Comparison of ENCODE assay signal across 20 cellular contexts in the genomic region with DNA sequence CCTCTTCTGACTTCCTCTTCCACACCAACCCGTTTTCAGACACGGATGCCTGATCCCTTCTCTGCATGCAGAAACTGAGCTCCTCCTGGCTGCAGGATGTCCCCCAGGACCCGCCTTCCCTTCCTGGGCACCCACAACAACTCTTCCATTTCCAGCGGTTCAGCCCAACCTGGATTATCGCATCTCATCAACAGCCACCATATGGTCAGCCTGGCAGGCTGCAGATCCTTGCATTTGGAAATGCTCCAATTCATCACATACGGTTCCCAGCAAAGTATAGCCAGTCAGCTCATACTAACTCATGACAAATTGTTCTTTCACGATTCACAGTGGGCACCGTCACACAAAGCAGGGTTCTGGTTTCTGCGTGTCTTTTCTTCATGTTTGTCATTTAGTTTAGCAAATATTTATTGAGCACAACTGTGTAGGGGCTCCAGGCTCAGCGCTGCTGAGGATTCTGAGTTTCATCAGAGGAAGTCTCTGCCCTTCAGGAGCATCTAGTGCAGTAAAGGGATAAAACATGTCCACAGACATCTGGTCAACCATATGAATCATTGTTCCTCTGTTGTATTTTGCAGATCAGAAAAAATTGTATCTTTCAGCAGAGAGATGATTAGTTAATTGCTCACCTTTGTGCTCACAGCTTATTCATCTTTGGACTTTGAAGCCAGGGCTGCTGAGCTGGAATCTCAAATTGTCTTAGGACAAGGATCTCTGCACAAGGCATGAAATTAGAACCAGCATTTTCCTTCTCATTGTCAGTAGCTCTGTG.
DNase-seq lines count a peak whose midpoint lies in the region; ATAC-seq and TF ChIP-seq lines count a peak whose summit lies in the region.
"Had no signal": no experiment of that assay in that cellular context is flagged by ENCODE, and none has a peak within 500 bp of the region (broad histone marks: within the 10 kb centered on the region; RNA-seq: fewer than 3 reads in every experiment).

No MANE protein-coding gene starts in this region.

- no peaks in the 10 kb centered on the region for H3K36me3 ChIP-seq in colonic mucosa
- H3K36me3 ChIP-seq: BLaER1 treated with 17β-estradiol and CSF1 and Interleukin-3, amounts not matched to agents 10 nM and 100 nM; left ventricle myocardium inferior; MG63 had no signal

- no peak for ATAC-seq in activated CD4-positive, CD25-positive, alpha-beta regulatory T cell treated with anti-CD3 and anti-CD28 coated beads, Interleukin-2, amount 50 U/mL, for 24 hours
- no peak for ATAC-seq in HG03280 (IDR thresholded peaks at IDR 0.05; ENCODE audit: unreplicated experiment)
- ATAC-seq: activated T-cell treated with anti-CD3 and anti-CD28 coated beads, Interleukin-2, amount 50 U/mL, for 4 hours; foreskin keratinocyte had no signal

- DNase-seq in HS-5 (ENCODE audit: low read depth) (peak; percentile 62), NCI-H82 (lab: John Stamatoyannopoulos, UW) (peak; percentile 95), cerebellum (ENCODE audit: low spot score) (peak; percentile 12), progenitor cell of endocrine pancreas (ENCODE audit: low spot score, unreplicated experiment) (no peak), colonic mucosa (no peak)
- DNase-seq in activated CD8-positive, alpha-beta memory T cell treated with anti-CD3 and anti-CD28 coated beads, Interleukin-2, amount 50 U/mL, for 4 hours = no peak
- DNase-seq: activated CD4-positive, alpha-beta T cell treated with anti-CD3 and anti-CD28 coated beads, Interleukin-2, amount 50 U/mL, for 48 hours; activated naive CD8-positive, alpha-beta T cell treated with anti-CD3 and anti-CD28 coated beads, Interleukin-2, amount 10 ng/mL, durations not matched to agents 7 days and 5 days; activated T-cell treated with anti-CD3 and anti-CD28 coated beads, Interleukin-2, amount 50 U/mL, for 4 hours; EL; endodermal cell; foreskin keratinocyte; GOT3; left ventricle myocardium inferior; MG63; naive B cell; NCI-H2029 treated with DMSO at 0.1 percent for 48 hours had no signal

- H3K9ac ChIP-seq in colonic mucosa (ENCODE audit: low read depth in 2 of 2, low read length in 2 of 2) = no peak overlapping the region
- H3K9ac ChIP-seq: BLaER1 treated with 17β-estradiol and CSF1 and Interleukin-3, amounts not matched to agents 10 nM and 100 nM had no signal

- H3K4me3 ChIP-seq in colonic mucosa = no peak overlapping the region
- H3K4me3 ChIP-seq: BLaER1 treated with 17β-estradiol and CSF1 and Interleukin-3, amounts not matched to agents 10 nM and 100 nM; left ventricle myocardium inferior; MG63 had no signal

- H3K27ac Mint-ChIP-seq in progenitor cell of endocrine pancreas = peak overlapping the region; percentile 12
- H3K27ac Mint-ChIP-seq: activated naive CD8-positive, alpha-beta T cell treated with anti-CD3 and anti-CD28 coated beads, Interleukin-2, amount 10 ng/mL, durations not matched to agents 7 days and 5 days; endodermal cell; naive B cell had no signal

- H3K9me3 ChIP-seq in colonic mucosa = no peaks in the 10 kb centered on the region
- H3K9me3 ChIP-seq: BLaER1 treated with 17β-estradiol and CSF1 and Interleukin-3, amounts not matched to agents 10 nM and 100 nM; MG63 had no signal

- H3K9me3 Mint-ChIP-seq in progenitor cell of endocrine pancreas (ENCODE audit: low read depth) = no peaks in the 10 kb centered on the region
- H3K9me3 Mint-ChIP-seq: endodermal cell had no signal

- H3K36me3 Mint-ChIP-seq in progenitor cell of endocrine pancreas (ENCODE audit: insufficient read depth) = no peaks in the 10 kb centered on the region
- H3K36me3 Mint-ChIP-seq: activated naive CD8-positive, alpha-beta T cell treated with anti-CD3 and anti-CD28 coated beads, Interleukin-2, amount 10 ng/mL, durations not matched to agents 7 days and 5 days; naive B cell had no signal

- intact Hi-C loops in colonic mucosa (cut with DNase I) = no loop called here

- no peaks in the 10 kb centered on the region for H3K27me3 ChIP-seq in colonic mucosa
- H3K27me3 ChIP-seq: BLaER1 treated with 17β-estradiol and CSF1 and Interleukin-3, amounts not matched to agents 10 nM and 100 nM; foreskin keratinocyte; MG63 had no signal

- no peak for TF ChIP-seq CTCF in progenitor cell of endocrine pancreas (IDR thresholded peaks at IDR 0.05; ENCODE audit: unreplicated experiment)
- no peak for TF ChIP-seq CTCF in colonic mucosa (IDR thresholded peaks at IDR 0.05)

- no peaks in the 10 kb centered on the region for H3K27me3 Mint-ChIP-seq in progenitor cell of endocrine pancreas
- H3K27me3 Mint-ChIP-seq: activated naive CD8-positive, alpha-beta T cell treated with anti-CD3 and anti-CD28 coated beads, Interleukin-2, amount 10 ng/mL, durations not matched to agents 7 days and 5 days; naive B cell had no signal

- H3K4me1 Mint-ChIP-seq in progenitor cell of endocrine pancreas (ENCODE audit: low read depth) = peaks cover 11% of the 10 kb centered on the region
- H3K4me1 Mint-ChIP-seq: activated naive CD8-positive, alpha-beta T cell treated with anti-CD3 and anti-CD28 coated beads, Interleukin-2, amount 10 ng/mL, durations not matched to agents 7 days and 5 days; endodermal cell; naive B cell had no signal

- no peak overlapping the region for H3K4me3 Mint-ChIP-seq in progenitor cell of endocrine pancreas (ENCODE audit: low read depth)
- H3K4me3 Mint-ChIP-seq: activated naive CD8-positive, alpha-beta T cell treated with anti-CD3 and anti-CD28 coated beads, Interleukin-2, amount 10 ng/mL, durations not matched to agents 7 days and 5 days; activated T-cell treated with anti-CD3 and anti-CD28 coated beads, Interleukin-2, amount 50 U/mL, for 4 hours; endodermal cell; naive B cell had no signal

- H3K27ac ChIP-seq in colonic mucosa = no peak overlapping the region
- H3K27ac ChIP-seq: BLaER1 treated with 17β-estradiol and CSF1 and Interleukin-3, amounts not matched to agents 10 nM and 100 nM; foreskin keratinocyte; left ventricle myocardium inferior had no signal

- H3K4me1 ChIP-seq in colonic mucosa = no peaks in the 10 kb centered on the region
- H3K4me1 ChIP-seq: BLaER1 treated with 17β-estradiol and CSF1 and Interleukin-3, amounts not matched to agents 10 nM and 100 nM; foreskin keratinocyte; left ventricle myocardium inferior had no signal

Comparison
In these comparisons a context has a peak if more than half of its experiments do, and no peak if none do; other contexts are left out.
1. DNase-seq: peak in HS-5 (single experiment), NCI-H82 (single experiment) and cerebellum (single experiment); none in progenitor cell of endocrine pancreas (single experiment), colonic mucosa (single experiment) and activated CD8-positive, alpha-beta memory T cell treated with anti-CD3 and anti-CD28 coated beads, Interleukin-2, amount 50 U/mL, for 4 hours (single experiment).